29 cellular contexts compared by ENCODE assay signal in genomic region chr19:37148214-37148613, GRCh38.
"Had no signal": no experiment of that assay in that cellular context is flagged by ENCODE, and none has a peak within 500 bp of the region (broad histone marks: within the 10 kb centered on the region; RNA-seq: fewer than 3 reads in every experiment).

No MANE protein-coding gene starts in this region.

- H3K36me3 ChIP-seq: breast epithelium, colonic mucosa had no signal

- H3K4me1 ChIP-seq: ascending aorta, breast epithelium, colonic mucosa had no signal

- DNase-seq: activated CD4-positive, alpha-beta memory T cell treated with anti-CD3 and anti-CD28 coated beads for 36 hours; activated CD4-positive, alpha-beta T cell treated with anti-CD3 and anti-CD28 coated beads for 36 hours; activated CD4-positive, alpha-beta T cell treated with anti-CD3 and anti-CD28 coated beads, Interleukin-2, amount 10 ng/mL, durations not matched to agents 24 days and 14 days; activated CD4-positive, CD25-positive, alpha-beta regulatory T cell; activated CD4-positive, CD25-positive, alpha-beta regulatory T cell treated with anti-CD3 and anti-CD28 coated beads, Interleukin-2, amount 50 U/mL, for 72 hours; activated CD8-positive, alpha-beta memory T cell treated with anti-CD3 and anti-CD28 coated beads, Interleukin-2, amount 10 ng/mL, durations not matched to agents 7 days and 5 days; activated CD8-positive, alpha-beta memory T cell treated with anti-CD3 and anti-CD28 coated beads, Interleukin-2, amount 50 U/mL, for 4 hours; activated CD8-positive, alpha-beta T cell treated with anti-CD3 and anti-CD28 coated beads, Interleukin-2, amount 10 ng/mL, durations not matched to agents 7 days and 5 days; activated gamma-delta T cell; activated naive CD4-positive, alpha-beta T cell; activated naive CD4-positive, alpha-beta T cell treated with anti-CD3 and anti-CD28 coated beads, Interleukin-2, amount 10 ng/mL, durations not matched to agents 7 days and 5 days; activated naive CD8-positive, alpha-beta T cell treated with anti-CD3 and anti-CD28 coated beads, Interleukin-2, amount 50 U/mL, for 24 hours; activated T-cell treated with anti-CD3 and anti-CD28 coated beads, Interleukin-2, amount 50 U/mL, for 1 hour; activated T-cell treated with anti-CD3 and anti-CD28 coated beads, Interleukin-2, amount 50 U/mL, for 48 hours; central memory CD4-positive, alpha-beta T cell; cerebellar nuclear complex; colonic mucosa; effector memory CD4-positive, alpha-beta T cell; foreskin fibroblast; head of caudate nucleus; T-helper 1 cell; T-helper 2 cell had no signal

- ATAC-seq: activated CD4-positive, alpha-beta T cell treated with anti-CD3 and anti-CD28 coated beads for 36 hours; activated CD8-positive, alpha-beta memory T cell treated with anti-CD3 and anti-CD28 coated beads, Interleukin-2, amount 10 ng/mL, durations not matched to agents 7 days and 5 days; activated CD8-positive, alpha-beta T cell treated with anti-CD3 and anti-CD28 coated beads, Interleukin-2, amount 10 ng/mL, durations not matched to agents 7 days and 5 days; activated naive CD4-positive, alpha-beta T cell treated with anti-CD3 and anti-CD28 coated beads, Interleukin-2, amount 50 U/mL, for 72 hours; activated naive CD8-positive, alpha-beta T cell treated with anti-CD3 and anti-CD28 coated beads, Interleukin-2, amount 50 U/mL, for 24 hours had no signal

- H3K27me3 ChIP-seq: ascending aorta, breast epithelium, cardiac muscle cell, colonic mucosa had no signal

- H3K4me1 Mint-ChIP-seq: activated CD4-positive, alpha-beta T cell treated with anti-CD3 and anti-CD28 coated beads for 36 hours; activated CD4-positive, alpha-beta T cell treated with anti-CD3 and anti-CD28 coated beads, Interleukin-2, amount 10 ng/mL, durations not matched to agents 24 days and 14 days; activated CD8-positive, alpha-beta memory T cell treated with anti-CD3 and anti-CD28 coated beads, Interleukin-2, amount 10 ng/mL, durations not matched to agents 7 days and 5 days; activated naive CD4-positive, alpha-beta T cell treated with anti-CD3 and anti-CD28 coated beads, Interleukin-2, amount 10 ng/mL, durations not matched to agents 7 days and 5 days; activated naive CD8-positive, alpha-beta T cell treated with anti-CD3 and anti-CD28 coated beads, Interleukin-2, amount 50 U/mL, for 24 hours; brain had no signal

- H3K27me3 Mint-ChIP-seq: activated CD4-positive, alpha-beta memory T cell treated with anti-CD3 and anti-CD28 coated beads for 36 hours; activated CD4-positive, alpha-beta T cell treated with anti-CD3 and anti-CD28 coated beads for 36 hours; activated CD4-positive, alpha-beta T cell treated with anti-CD3 and anti-CD28 coated beads, Interleukin-2, amount 10 ng/mL, durations not matched to agents 24 days and 14 days; activated CD8-positive, alpha-beta memory T cell treated with anti-CD3 and anti-CD28 coated beads, Interleukin-2, amount 10 ng/mL, durations not matched to agents 7 days and 5 days; activated naive CD4-positive, alpha-beta T cell treated with anti-CD3 and anti-CD28 coated beads, Interleukin-2, amount 10 ng/mL, durations not matched to agents 7 days and 5 days; activated naive CD8-positive, alpha-beta T cell treated with anti-CD3 and anti-CD28 coated beads, Interleukin-2, amount 50 U/mL, for 24 hours had no signal

- H3K4me3 Mint-ChIP-seq: activated CD4-positive, alpha-beta memory T cell treated with anti-CD3 and anti-CD28 coated beads for 36 hours; activated CD4-positive, alpha-beta T cell treated with anti-CD3 and anti-CD28 coated beads for 36 hours; activated CD4-positive, alpha-beta T cell treated with anti-CD3 and anti-CD28 coated beads, Interleukin-2, amount 10 ng/mL, durations not matched to agents 24 days and 14 days; activated CD8-positive, alpha-beta memory T cell treated with anti-CD3 and anti-CD28 coated beads, Interleukin-2, amount 10 ng/mL, durations not matched to agents 7 days and 5 days; activated CD8-positive, alpha-beta T cell treated with anti-CD3 and anti-CD28 coated beads, Interleukin-2, amount 10 ng/mL, durations not matched to agents 7 days and 5 days; activated naive CD4-positive, alpha-beta T cell treated with anti-CD3 and anti-CD28 coated beads, Interleukin-2, amount 10 ng/mL, durations not matched to agents 7 days and 5 days; activated naive CD8-positive, alpha-beta T cell treated with anti-CD3 and anti-CD28 coated beads, Interleukin-2, amount 50 U/mL, for 24 hours; activated T-helper 1 cell treated with anti-CD3 and anti-CD28 coated beads, Interleukin-12 subunit alpha, Interleukin-12 subunit beta, Interleukin-2, Interleukin-4 antibody, amounts not matched to agents 30 ng/mL and 10 ng/mL and 1 ng/mL, durations not matched to agents 14 hours and 24 hours and 36 hours; brain had no signal

- H3K4me3 ChIP-seq: ascending aorta, breast epithelium, cardiac muscle cell, colonic mucosa had no signal

- H3K27ac Mint-ChIP-seq: activated CD4-positive, alpha-beta memory T cell treated with anti-CD3 and anti-CD28 coated beads for 36 hours; activated CD4-positive, alpha-beta T cell treated with anti-CD3 and anti-CD28 coated beads for 36 hours; activated CD4-positive, alpha-beta T cell treated with anti-CD3 and anti-CD28 coated beads, Interleukin-2, amount 10 ng/mL, durations not matched to agents 24 days and 14 days; activated CD8-positive, alpha-beta memory T cell treated with anti-CD3 and anti-CD28 coated beads, Interleukin-2, amount 10 ng/mL, durations not matched to agents 7 days and 5 days; activated CD8-positive, alpha-beta T cell treated with anti-CD3 and anti-CD28 coated beads, Interleukin-2, amount 10 ng/mL, durations not matched to agents 7 days and 5 days; activated naive CD4-positive, alpha-beta T cell treated with anti-CD3 and anti-CD28 coated beads, Interleukin-2, amount 10 ng/mL, durations not matched to agents 7 days and 5 days; activated naive CD4-positive, alpha-beta T cell treated with anti-CD3 and anti-CD28 coated beads, Interleukin-2, amount 50 U/mL, for 72 hours; activated naive CD8-positive, alpha-beta T cell treated with anti-CD3 and anti-CD28 coated beads, Interleukin-2, amount 50 U/mL, for 24 hours; activated T-helper 1 cell treated with anti-CD3 and anti-CD28 coated beads, Interleukin-12 subunit alpha, Interleukin-12 subunit beta, Interleukin-2, Interleukin-4 antibody, amounts not matched to agents 30 ng/mL and 10 ng/mL and 1 ng/mL, durations not matched to agents 14 hours and 24 hours and 36 hours; brain had no signal

- H3K27ac ChIP-seq: ascending aorta, breast epithelium, cardiac muscle cell, colonic mucosa, epithelial cell of prostate had no signal
